ENCODE assay signal across 17 cellular contexts in the genomic region with DNA sequence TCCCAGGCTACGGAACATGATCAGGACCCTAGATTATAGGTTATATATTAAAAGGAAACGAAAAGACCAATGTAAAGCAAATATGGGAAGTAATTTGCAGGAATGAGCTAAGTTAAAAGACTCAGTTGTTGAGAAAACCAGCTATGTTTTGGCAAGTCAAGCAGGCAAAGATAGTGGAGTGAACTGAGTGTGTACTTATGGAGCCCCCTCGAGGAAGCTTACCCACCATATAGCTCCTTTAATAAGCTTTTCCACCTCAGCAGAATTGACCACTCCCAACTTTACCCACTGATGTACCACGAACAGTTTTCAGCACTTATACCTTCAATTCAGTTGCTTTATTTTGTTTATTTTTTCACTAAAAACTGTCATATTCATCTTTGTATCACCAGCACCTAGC. TPM values are rescaled to one million over a fixed set of nuclear protein-coding genes. Genes with fewer than 3 reads are reported as not detected.
DNase-seq lines count a peak whose midpoint lies in the region; ATAC-seq and TF ChIP-seq lines count a peak whose summit lies in the region.
"Had no signal": no experiment of that assay in that cellular context is flagged by ENCODE, and none has a peak within 500 bp of the region (broad histone marks: within the 10 kb centered on the region; RNA-seq: fewer than 3 reads in every experiment).

No MANE protein-coding gene starts in this region.

- H3K36me3 ChIP-seq in OCI-LY1 (ENCODE audit: insufficient read depth, low read length) (no peaks in the 10 kb centered on the region), SU-DHL-6 (ENCODE audit: low read length) (no peaks in the 10 kb centered on the region), parathyroid adenoma (ENCODE audit: control insufficient read depth, insufficient read depth, low read length) (no peaks in the 10 kb centered on the region)
- H3K36me3 ChIP-seq: BLaER1 treated with 17β-estradiol and CSF1 and Interleukin-3, amounts not matched to agents 10 nM and 100 nM had no signal

- no peak overlapping the region for H3K27ac Mint-ChIP-seq in T-cell
- H3K27ac Mint-ChIP-seq: CD4-positive, CD25-positive, alpha-beta regulatory T cell; H9; HFFc6 had no signal

- H3K27me3 Mint-ChIP-seq in T-cell: peaks cover 2 to 5% of the 10 kb centered on the region in 2 donors

- H3K79me2 ChIP-seq in OCI-LY1 (ENCODE audit: insufficient read depth, low read length) (no peaks in the 10 kb centered on the region), SU-DHL-6 (ENCODE audit: insufficient read depth, low read length) (no peaks in the 10 kb centered on the region), parathyroid adenoma (no peaks in the 10 kb centered on the region)

- TF ChIP-seq CTCF in OCI-LY1 (IDR thresholded peaks at IDR 0.05; ENCODE audit: low read length): peak; percentile 32; the same call in 1 of the 2 replicates
- no peak for TF ChIP-seq CTCF in SU-DHL-6 (IDR thresholded peaks at IDR 0.05; ENCODE audit: insufficient read depth, low read length, poor library complexity, severe bottlenecking)
- TF ChIP-seq CTCF in parathyroid adenoma (IDR thresholded peaks at IDR 0.05): no peak

- H3K9me2 ChIP-seq in OCI-LY1 (ENCODE audit: low read depth, low read length) (no peaks in the 10 kb centered on the region), SU-DHL-6 (replicated peaks; ENCODE audit: insufficient read depth, low read length) (no peaks in the 10 kb centered on the region)

- H3K4me1 Mint-ChIP-seq in T-cell: peaks cover 2 to 10% (median 4%) of the 10 kb centered on the region in 3 donors
- H3K4me1 Mint-ChIP-seq: H9 had no signal

- H2AFZ ChIP-seq in OCI-LY1 (ENCODE audit: low read length): no peak overlapping the region
- H2AFZ ChIP-seq in SU-DHL-6 (ENCODE audit: low read depth, low read length, severe bottlenecking): peak overlapping the region; percentile 15
- peak overlapping the region; percentile 1 for H2AFZ ChIP-seq in parathyroid adenoma
- H2AFZ ChIP-seq: GM23248 had no signal

- H3K4me2 ChIP-seq in OCI-LY1 (ENCODE audit: low read length) (no peak overlapping the region), SU-DHL-6 (ENCODE audit: low read depth, low read length, poor library complexity, severe bottlenecking) (no peak overlapping the region), parathyroid adenoma (ENCODE audit: low read length) (no peak overlapping the region)
- H3K4me2 ChIP-seq: BLaER1 treated with 17β-estradiol and CSF1 and Interleukin-3, amounts not matched to agents 10 nM and 100 nM had no signal

- no peaks in the 10 kb centered on the region for H3K27me3 ChIP-seq in OCI-LY1 (ENCODE audit: insufficient read depth, low read length)
- no peaks in the 10 kb centered on the region for H3K27me3 ChIP-seq in SU-DHL-6 (ENCODE audit: low read length)
- H3K27me3 ChIP-seq in parathyroid adenoma (ENCODE audit: control insufficient read depth, insufficient read depth, low read length): no peaks in the 10 kb centered on the region
- H3K27me3 ChIP-seq: BLaER1 treated with 17β-estradiol and CSF1 and Interleukin-3, amounts not matched to agents 10 nM and 100 nM had no signal

- POLR2A ChIA-PET in T-cell (lab: Charles Lee): no interaction called here

- peak; percentile 19 for DNase-seq in NCI-H82 (lab: John Stamatoyannopoulos, UW)
- no peak for DNase-seq in NCI-H82 treated with DMSO at 0.1 percent for 48 hours (lab: John Stamatoyannopoulos, UW; ENCODE audit: unreplicated experiment)
- DNase-seq in DMS153 (lab: John Stamatoyannopoulos, UW): no peak
- no peak for DNase-seq in NCI-H774 (lab: John Stamatoyannopoulos, UW)
- DNase-seq in T-cell: no peak
- DNase-seq: ACHN; CD4-positive, CD25-positive, alpha-beta regulatory T cell; DMS 273 treated with DMSO at 0.1 percent for 48 hours; DMS79; GM23248; H9; HFFc6 had no signal

- CTCF ChIA-PET in T-cell (lab: Charles Lee): no interaction called here

- no peak overlapping the region for H3K27ac ChIP-seq in OCI-LY1 (ENCODE audit: low read depth, low read length, poor library complexity, severe bottlenecking)
- no peak overlapping the region for H3K27ac ChIP-seq in SU-DHL-6 (ENCODE audit: low read depth, low read length)
- H3K27ac ChIP-seq in parathyroid adenoma: no peak overlapping the region
- H3K27ac ChIP-seq: BLaER1 treated with 17β-estradiol and CSF1 and Interleukin-3, amounts not matched to agents 10 nM and 100 nM; GM23248 had no signal

- no peak overlapping the region for H3K9ac ChIP-seq in OCI-LY1 (ENCODE audit: low read length)
- H3K9ac ChIP-seq in SU-DHL-6 (ENCODE audit: low read length): no peak overlapping the region
- H3K9ac ChIP-seq in parathyroid adenoma: no peak overlapping the region
- H3K9ac ChIP-seq: BLaER1 treated with 17β-estradiol and CSF1 and Interleukin-3, amounts not matched to agents 10 nM and 100 nM; GM23248 had no signal

- H3F3A ChIP-seq in OCI-LY1 (ENCODE audit: insufficient read depth, low read length): no peaks in the 10 kb centered on the region
- H3F3A ChIP-seq in SU-DHL-6 (ENCODE audit: insufficient read depth): no peaks in the 10 kb centered on the region

- no peaks in the 10 kb centered on the region for H3K36me3 Mint-ChIP-seq in T-cell
- H3K36me3 Mint-ChIP-seq: CD4-positive, CD25-positive, alpha-beta regulatory T cell had no signal

- H3K4me3 ChIP-seq in OCI-LY1 (ENCODE audit: low read depth, low read length, poor library complexity, severe bottlenecking) (no peak overlapping the region), SU-DHL-6 (ENCODE audit: insufficient read depth, low read length, poor library complexity, severe bottlenecking) (no peak overlapping the region), parathyroid adenoma (ENCODE audit: low read depth, low read length) (no peak overlapping the region)
- H3K4me3 ChIP-seq: BLaER1 treated with 17β-estradiol and CSF1 and Interleukin-3, amounts not matched to agents 10 nM and 100 nM; GM12878; GM23248 had no signal

- no peak overlapping the region for H3K4me3 Mint-ChIP-seq in T-cell
- H3K4me3 Mint-ChIP-seq: CD4-positive, CD25-positive, alpha-beta regulatory T cell; H9; HFFc6 had no signal

- H3K4me1 ChIP-seq in OCI-LY1 (ENCODE audit: insufficient read depth, low read length, severe bottlenecking): peaks cover 15% of the 10 kb centered on the region
- no peaks in the 10 kb centered on the region for H3K4me1 ChIP-seq in parathyroid adenoma

- no peak for ATAC-seq in T-cell (replicated peaks in 1 of 4)
- ATAC-seq: GM12878 had no signal

- no peaks in the 10 kb centered on the region for H3K9me3 Mint-ChIP-seq in T-cell
- H3K9me3 Mint-ChIP-seq: CD4-positive, CD25-positive, alpha-beta regulatory T cell; H9; HFFc6 had no signal

- H3K9me3 ChIP-seq in OCI-LY1 (ENCODE audit: low read length): no peaks in the 10 kb centered on the region
- no peaks in the 10 kb centered on the region for H3K9me3 ChIP-seq in SU-DHL-6 (ENCODE audit: insufficient read depth, low read length)
- no peaks in the 10 kb centered on the region for H3K9me3 ChIP-seq in parathyroid adenoma (ENCODE audit: control insufficient read depth, low read length)

- H4K20me1 ChIP-seq in OCI-LY1 (ENCODE audit: insufficient read depth, low read length) (no peaks in the 10 kb centered on the region), SU-DHL-6 (ENCODE audit: low read depth, low read length) (no peaks in the 10 kb centered on the region)
- H4K20me1 ChIP-seq: BLaER1 treated with 17β-estradiol and CSF1 and Interleukin-3, amounts not matched to agents 10 nM and 100 nM had no signal

RNA-seq across cellular contexts. Expression of gene PJA2, which starts 57.3 kb away (rescaled TPM):
- total RNA-seq in T-cell: 10 to 100 TPM; 61.7 to 68.4 (median 63.6) TPM
